Comparison of ENCODE assay signal across 9 cellular contexts in the genomic region with DNA sequence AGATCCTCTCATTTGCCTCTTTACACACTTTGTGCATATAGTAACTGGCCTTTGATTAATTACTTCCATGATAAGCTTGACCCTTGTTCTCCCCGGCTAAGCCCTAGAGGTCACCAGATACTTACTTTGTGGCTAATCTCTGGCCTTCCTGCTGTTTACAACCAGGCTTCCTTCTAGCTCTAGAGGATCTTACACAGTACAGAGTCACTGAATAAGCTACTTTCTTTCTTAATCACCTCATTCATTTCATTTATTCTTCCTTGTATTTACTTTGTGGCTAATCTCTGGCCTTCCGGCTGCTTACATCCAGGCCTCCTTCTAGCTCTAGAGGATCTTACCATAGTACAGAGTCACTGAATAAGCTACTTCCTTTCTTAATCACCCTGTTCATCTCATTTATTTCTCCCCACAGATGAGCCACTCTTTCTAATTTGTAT.
DNase-seq lines count a peak whose midpoint lies in the region; ATAC-seq and TF ChIP-seq lines count a peak whose summit lies in the region.
"Had no signal": no experiment of that assay in that cellular context is flagged by ENCODE, and none has a peak within 500 bp of the region (broad histone marks: within the 10 kb centered on the region; RNA-seq: fewer than 3 reads in every experiment).

No MANE protein-coding gene starts in this region.

- ATAC-seq in activated naive CD4-positive, alpha-beta T cell treated with anti-CD3 and anti-CD28 coated beads, Interleukin-2, amount 50 U/mL, for 72 hours: no peak

- H4K5ac ChIP-seq in mesendoderm (ENCODE audit: low read length): no peak overlapping the region

- H2BK120ac ChIP-seq in mesendoderm (ENCODE audit: low read depth, low read length): no peak overlapping the region

- TF ChIP-seq CTCF in choroid plexus epithelial cell (conservative IDR thresholded peaks at IDR 0.05; ENCODE audit: low read depth, low read length): no peak
- TF ChIP-seq CTCF in GM10266 (IDR thresholded peaks at IDR 0.05; ENCODE audit: control insufficient read depth, insufficient read depth, low read depth, missing control alignments): no peak

- no peak overlapping the region for H2BK15ac ChIP-seq in mesendoderm (replicated peaks; ENCODE audit: low read depth)

- no peak overlapping the region for H3K4me3 ChIP-seq in choroid plexus epithelial cell (ENCODE audit: low read depth, low read length)
- no peak overlapping the region for H3K4me3 ChIP-seq in mesendoderm (ENCODE audit: low read length)

- peaks cover 8% of the 10 kb centered on the region for H3K4me1 ChIP-seq in mesendoderm (ENCODE audit: control insufficient read depth, low read depth, low read length)

- H3K27ac Mint-ChIP-seq in activated naive CD4-positive, alpha-beta T cell treated with anti-CD3 and anti-CD28 coated beads, Interleukin-2, amount 50 U/mL, for 72 hours: no peak overlapping the region

- no peak overlapping the region for H3K4ac ChIP-seq in mesendoderm (ENCODE audit: low read depth, low read length)

- WGBS in mesendoderm (ENCODE audit: extremely low coverage, insufficient coverage, low lambda C conversion rate): no CpG with 5 or more reads among the region's 2 CpGs

- no peak overlapping the region for H4K8ac ChIP-seq in mesendoderm (ENCODE audit: low read depth, low read length)

- H3K9me3 Mint-ChIP-seq in activated naive CD4-positive, alpha-beta T cell treated with anti-CD3 and anti-CD28 coated beads, Interleukin-2, amount 50 U/mL, for 72 hours: peaks cover 0 to 4% of the 10 kb centered on the region in 2 donors

- H2AK5ac ChIP-seq in mesendoderm (ENCODE audit: low read length): no peak overlapping the region

- H3K9ac ChIP-seq in mesendoderm (ENCODE audit: low read length): no peak overlapping the region

- H2BK5ac ChIP-seq in mesendoderm (ENCODE audit: low read length): no peak overlapping the region

- no peaks in the 10 kb centered on the region for H3K27me3 ChIP-seq in mesendoderm (ENCODE audit: insufficient read depth, low read length, poor library complexity)

- DNase-seq in COLO829 (ENCODE audit: low spot score) (peak; percentile 34), M059J (ENCODE audit: low read depth) (peak; percentile 43), choroid plexus epithelial cell (ENCODE audit: low read depth) (peak; percentile 37), mesendoderm (peak; percentile 82), GM10266 (ENCODE audit: extremely low spot score) (no peak), NCI-H2171 (lab: John Stamatoyannopoulos, UW) (no peak), 8988T (no peak)
- no peak for DNase-seq in activated naive CD4-positive, alpha-beta T cell treated with anti-CD3 and anti-CD28 coated beads, Interleukin-2, amount 50 U/mL, for 72 hours (ENCODE audit: low spot score in 2 of 2)
- DNase-seq: T-helper 9 cell had no signal

- H3K18ac ChIP-seq in mesendoderm (ENCODE audit: low read length): no peak overlapping the region

- peak overlapping the region; percentile 26 for H3K27ac ChIP-seq in mesendoderm (ENCODE audit: low read depth, low read length)

- no peaks in the 10 kb centered on the region for H3K36me3 Mint-ChIP-seq in activated naive CD4-positive, alpha-beta T cell treated with anti-CD3 and anti-CD28 coated beads, Interleukin-2, amount 50 U/mL, for 72 hours

- H3K56ac ChIP-seq in mesendoderm (ENCODE audit: low read length): no peak overlapping the region

- H3K23ac ChIP-seq in mesendoderm (ENCODE audit: low read length): no peak overlapping the region

- H3K4me2 ChIP-seq in mesendoderm (ENCODE audit: low read length): no peak overlapping the region

- no peaks in the 10 kb centered on the region for H3K36me3 ChIP-seq in mesendoderm (ENCODE audit: control insufficient read depth, insufficient read depth, low read length)

- H3K79me2 ChIP-seq in mesendoderm (ENCODE audit: control insufficient read depth, insufficient read depth, low read length): no peaks in the 10 kb centered on the region

- H3K79me1 ChIP-seq in mesendoderm (ENCODE audit: low read length): no peaks in the 10 kb centered on the region

Comparison
In these comparisons a context has a peak if more than half of its experiments do, and no peak if none do; other contexts are left out.
1. DNase-seq: peak in COLO829 (single experiment), M059J (single experiment), choroid plexus epithelial cell (single experiment) and mesendoderm (single experiment); none in GM10266 (single experiment), NCI-H2171 (single experiment), 8988T (single experiment) and activated naive CD4-positive, alpha-beta T cell treated with anti-CD3 and anti-CD28 coated beads, Interleukin-2, amount 50 U/mL, for 72 hours (0 of 2).